Comparison of ENCODE assay signal across 26 cellular contexts in the genomic region with DNA sequence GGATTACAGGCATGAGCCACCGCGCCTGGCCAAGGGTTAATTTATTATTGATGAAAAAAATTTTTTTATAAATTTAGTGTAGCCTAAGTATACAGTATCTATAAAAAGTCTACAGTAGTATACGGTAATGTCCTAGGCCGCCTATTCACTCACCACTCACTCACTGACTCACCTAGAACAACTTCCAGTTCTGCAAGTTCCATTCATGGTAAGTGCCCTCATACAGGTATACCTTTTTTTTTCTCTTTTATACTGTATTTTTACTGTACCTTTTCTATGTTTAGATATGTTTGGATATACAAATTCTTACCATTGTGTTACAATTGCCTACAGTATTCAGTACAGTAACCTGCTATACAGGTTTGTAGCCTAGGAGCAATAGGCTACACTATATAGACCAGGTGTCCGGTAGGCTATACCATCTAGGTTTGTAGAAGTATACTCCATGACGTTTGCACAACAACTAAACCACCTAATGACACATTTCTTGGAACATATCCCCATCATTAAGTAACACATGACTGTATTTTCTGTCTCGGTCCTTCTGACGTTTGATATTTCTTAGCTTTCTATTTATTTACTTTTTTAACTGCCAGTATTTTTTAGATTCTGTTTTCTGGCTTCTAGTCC. TPM values are rescaled to one million over a fixed set of nuclear protein-coding genes. Genes with fewer than 3 reads are reported as not detected.
DNase-seq lines count a peak whose midpoint lies in the region; ATAC-seq and TF ChIP-seq lines count a peak whose summit lies in the region.
"Had no signal": no experiment of that assay in that cellular context is flagged by ENCODE, and none has a peak within 500 bp of the region (broad histone marks: within the 10 kb centered on the region; RNA-seq: fewer than 3 reads in every experiment).

No MANE protein-coding gene starts in this region.

- H3K4me3 ChIP-seq in Panc1 (ENCODE audit: low read depth in 2 of 2, low read length in 2 of 2), result no peak overlapping the region
- no peak overlapping the region for H3K4me3 ChIP-seq in smooth muscle cell
- H3K4me3 ChIP-seq: cardiac muscle cell, gastrocnemius medialis, mucosa of descending colon, sigmoid colon had no signal

- TF ChIP-seq CTCF in Panc1 (IDR thresholded peaks at IDR 0.05), result no peak
- no peak for TF ChIP-seq CTCF in smooth muscle cell (IDR thresholded peaks at IDR 0.05; ENCODE audit: borderline replicate concordance, insufficient read depth, poor library complexity, severe bottlenecking)

- H3K36me3 Mint-ChIP-seq in activated CD4-positive, alpha-beta T cell treated with anti-CD3 and anti-CD28 coated beads for 36 hours (ENCODE audit: low read depth), result peaks cover 56% of the 10 kb centered on the region

- POLR2A ChIA-PET in activated CD4-positive, alpha-beta T cell treated with anti-CD3 and anti-CD28 coated beads for 36 hours (lab: Charles Lee), result interaction anchor here (0.6 kb wide), 1 partner anchor 325 kb away, joined by 4 read pairs; no protein-coding TSS in a partner anchor
- POLR2A ChIA-PET in Panc1 (lab: Charles Lee), result interaction anchor here (0.6 kb wide), 1 partner anchor 77 kb away, joined by 3 read pairs; no protein-coding TSS in a partner anchor

- no peak overlapping the region for H3K4me2 ChIP-seq in smooth muscle cell

- intact Hi-C loops in activated CD4-positive, alpha-beta T cell treated with anti-CD3 and anti-CD28 coated beads for 36 hours (cut with DNase I, micrococcal nuclease), result loop anchor here in 1 of 2 experiments (5.0 kb wide), 1 partner anchor 504 kb away; a partner anchor contains a TSS
- intact Hi-C loops in Panc1 (cut with micrococcal nuclease; ENCODE audit: unreplicated experiment), result no loop called here

- H3K27ac Mint-ChIP-seq in activated CD4-positive, alpha-beta T cell treated with anti-CD3 and anti-CD28 coated beads for 36 hours, result peak overlapping the region; percentile 79
- H3K27ac Mint-ChIP-seq: HFFc6 had no signal

- H2AFZ ChIP-seq in smooth muscle cell (ENCODE audit: low read depth), result no peak overlapping the region

- peaks cover 12% of the 10 kb centered on the region for H4K20me1 ChIP-seq in smooth muscle cell (ENCODE audit: low read depth)

- no peaks in the 10 kb centered on the region for H3K27me3 Mint-ChIP-seq in activated CD4-positive, alpha-beta T cell treated with anti-CD3 and anti-CD28 coated beads for 36 hours

- H3K27me3 ChIP-seq in Panc1 (ENCODE audit: control insufficient read depth, insufficient read depth, low read length), result no peaks in the 10 kb centered on the region
- no peaks in the 10 kb centered on the region for H3K27me3 ChIP-seq in smooth muscle cell (ENCODE audit: low read depth)
- H3K27me3 ChIP-seq: cardiac muscle cell, gastrocnemius medialis, sigmoid colon had no signal

- no peaks in the 10 kb centered on the region for H3F3A ChIP-seq in smooth muscle cell (ENCODE audit: low read depth)

- no peak for ATAC-seq in activated CD4-positive, alpha-beta T cell treated with anti-CD3 and anti-CD28 coated beads for 36 hours
- no peak for ATAC-seq in Panc1
- ATAC-seq in GM18498 (IDR thresholded peaks at IDR 0.05; ENCODE audit: unreplicated experiment), result no peak
- ATAC-seq in GM19351 (IDR thresholded peaks at IDR 0.05; ENCODE audit: unreplicated experiment), result no peak
- ATAC-seq: gastrocnemius medialis, mucosa of descending colon had no signal

- H3K27ac ChIP-seq in Panc1 (ENCODE audit: low read length) (no peak overlapping the region), epithelial cell of prostate (peak overlapping the region; percentile 97), smooth muscle cell (ENCODE audit: low read depth) (peak overlapping the region; percentile 80)
- H3K27ac ChIP-seq: cardiac muscle cell, gastrocnemius medialis, sigmoid colon had no signal

- BruUV-seq in Panc1 (replicated peaks; lab: Mats Ljungman, UMichigan), result TSS peak; percentile 27

- H3K9me3 ChIP-seq in Panc1 (ENCODE audit: control insufficient read depth, insufficient read depth, low read depth, low read length) (no peaks in the 10 kb centered on the region), smooth muscle cell (replicated peaks; ENCODE audit: low read depth) (no peaks in the 10 kb centered on the region)
- H3K9me3 ChIP-seq: gastrocnemius medialis, mucosa of descending colon, sigmoid colon had no signal

- DNase-seq in activated CD4-positive, alpha-beta T cell treated with anti-CD3 and anti-CD28 coated beads for 36 hours, result no peak
- DNase-seq in activated CD4-positive, alpha-beta T cell treated with anti-CD3 and anti-CD28 coated beads for 1 hour, result no peak
- DNase-seq in Panc1 (ENCODE audit: low read depth, low spot score) (no peak), epithelial cell of prostate (ENCODE audit: low read depth, low spot score) (peak; percentile 87), smooth muscle cell (lab: John Stamatoyannopoulos, UW; ENCODE audit: unreplicated experiment) (no peak), D341Med (ENCODE audit: low spot score) (no peak)
- DNase-seq: 8988T; activated CD4-positive, CD25-positive, alpha-beta regulatory T cell treated with anti-CD3 and anti-CD28 coated beads, Interleukin-2, amount 50 U/mL, for 72 hours; AML-193; amniotic stem cell; cortex of kidney; DMS79 treated with DMSO at 0.1 percent for 48 hours; gastrocnemius medialis; HFFc6; hippocampal formation; mucosa of descending colon; NCI-H1048; NCI-H1930; NCI-H2227 treated with DMSO at 0.1 percent for 48 hours; NCI-H748 treated with DMSO at 0.1 percent for 48 hours; SHP77 treated with DMSO at 0.1 percent for 48 hours; sigmoid colon had no signal

- H3K79me2 ChIP-seq in smooth muscle cell (ENCODE audit: low read depth), result no peaks in the 10 kb centered on the region

- H3K4me1 ChIP-seq in Panc1 (ENCODE audit: control insufficient read depth, insufficient read depth, low read length) (no peaks in the 10 kb centered on the region), smooth muscle cell (ENCODE audit: low read depth) (no peaks in the 10 kb centered on the region)
- H3K4me1 ChIP-seq: gastrocnemius medialis had no signal

- H3K4me1 Mint-ChIP-seq in activated CD4-positive, alpha-beta T cell treated with anti-CD3 and anti-CD28 coated beads for 36 hours, result peaks cover 35% of the 10 kb centered on the region

- no peak overlapping the region for H3K4me3 Mint-ChIP-seq in activated CD4-positive, alpha-beta T cell treated with anti-CD3 and anti-CD28 coated beads for 36 hours
- H3K4me3 Mint-ChIP-seq: HFFc6 had no signal

- CTCF ChIA-PET in activated CD4-positive, alpha-beta T cell treated with anti-CD3 and anti-CD28 coated beads for 36 hours (lab: Charles Lee), result interaction anchor here (1.5 kb wide), 1 partner anchor 130 kb away, joined by 3 read pairs; no protein-coding TSS in a partner anchor
- CTCF ChIA-PET in Panc1 (lab: Charles Lee), result no interaction called here

- WGBS in smooth muscle cell (ENCODE audit: low lambda C conversion rate), result 88% methylated on average over 8 of the region's 8 CpGs

- peak overlapping the region; percentile 36 for H3K9ac ChIP-seq in smooth muscle cell (ENCODE audit: low read depth)

- no peaks in the 10 kb centered on the region for H3K9me3 Mint-ChIP-seq in activated CD4-positive, alpha-beta T cell treated with anti-CD3 and anti-CD28 coated beads for 36 hours (ENCODE audit: low read depth)
- H3K9me3 Mint-ChIP-seq: HFFc6 had no signal

- in situ Hi-C loops in Panc1 (cut with HindIII; ENCODE audit: low pct_unique_long_range_greater_than_20kb, low sequenced_read_pairs), result no loop called here

- peaks cover 37% of the 10 kb centered on the region for H3K36me3 ChIP-seq in Panc1 (ENCODE audit: control insufficient read depth, insufficient read depth, low read length)
- H3K36me3 ChIP-seq in smooth muscle cell (ENCODE audit: low read depth), result peaks cover 26% of the 10 kb centered on the region

RNA-seq across cellular contexts. Expression of a gene that starts 23.4 kb away (rescaled TPM):
- 1 to 10 TPM; 7.2 to 8.5 TPM for total RNA-seq in activated CD4-positive, alpha-beta T cell treated with anti-CD3 and anti-CD28 coated beads for 36 hours
- total RNA-seq in Panc1 (2021; ENCODE audit: unreplicated experiment), result 8.8 TPM
- 7.3 TPM for polyA plus RNA-seq in Panc1 (2012; ENCODE audit: insufficient read length)
- total RNA-seq in smooth muscle cell, result 0.76 and 1.2 TPM in 2 replicates
- polyA plus RNA-seq in smooth muscle cell, result 0.35 TPM in 1 of 2 replicates, not detected in the other
- total RNA-seq: cardiac muscle cell had no signal
- polyA plus RNA-seq: cardiac muscle cell had no signal

RNA-seq across cellular contexts. Expression of a gene that starts 50.6 kb away (rescaled TPM):
- total RNA-seq in activated CD4-positive, alpha-beta T cell treated with anti-CD3 and anti-CD28 coated beads for 36 hours, result not detected
- total RNA-seq in Panc1 (2021; ENCODE audit: unreplicated experiment), result 0.13 TPM
- 0.38 TPM for polyA plus RNA-seq in Panc1 (2012; ENCODE audit: insufficient read length)
- 0.99 and 3.1 TPM in 2 replicates for total RNA-seq in smooth muscle cell
- polyA plus RNA-seq in smooth muscle cell, result 4.5 and 6.2 TPM in 2 replicates
- total RNA-seq: LHCN-M2 had no signal
